ENCODE assay signal across 8 cellular contexts in the genomic region with DNA sequence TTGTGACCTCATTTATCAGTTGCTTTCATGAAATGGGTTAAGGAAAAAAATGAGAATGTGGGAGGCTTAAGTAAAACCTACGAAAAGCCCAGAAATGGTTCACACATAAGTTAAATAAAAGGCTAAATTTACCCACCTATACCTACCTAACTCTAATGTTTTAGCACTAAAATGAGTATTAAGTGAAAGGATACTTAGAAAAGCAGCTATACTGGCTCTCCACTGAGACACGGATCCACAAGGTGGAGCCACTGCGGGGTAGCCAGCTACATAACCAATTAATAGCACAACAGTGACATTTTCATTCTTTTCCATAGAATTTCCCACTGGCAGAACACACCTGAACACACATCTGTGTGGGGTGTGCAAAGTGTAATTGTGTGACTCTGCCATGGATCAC.
DNase-seq lines count a peak whose midpoint lies in the region; ATAC-seq and TF ChIP-seq lines count a peak whose summit lies in the region.

No MANE protein-coding gene starts in this region.

- no peak overlapping the region for H3K4me3 ChIP-seq in ACC112 (ENCODE audit: low read depth, low read length)

- no peak overlapping the region for H3K27ac ChIP-seq in ACC112 (ENCODE audit: low read depth, low read length)
- no peak overlapping the region for H3K27ac ChIP-seq in RWPE1

- POLR2A ChIA-PET in RWPE1 (lab: Yijun Ruan, JAX; ENCODE audit: low non-redundant PET): no interaction called here

- CTCF ChIA-PET in RWPE1 (lab: Yijun Ruan, JAX): interaction anchor here (0.5 to 1.5 kb wide), 5 partner anchors 45 to 274 kb away, joined by 3 to 6 read pairs (median 4); no protein-coding TSS in a partner anchor

- H3K27me3 ChIP-seq in ACC112 (ENCODE audit: insufficient read depth, low read length): no peaks in the 10 kb centered on the region

- H3K4me1 ChIP-seq in ACC112 (ENCODE audit: control insufficient read depth, insufficient read depth, low read length, unreplicated experiment): peaks cover 19% of the 10 kb centered on the region

- no peak for ATAC-seq in GM21390 (IDR thresholded peaks at IDR 0.05; ENCODE audit: unreplicated experiment)

- peak; percentile 56; the same call in 2 of the 3 replicates for TF ChIP-seq CTCF in GM12872 (IDR thresholded peaks at IDR 0.05; ENCODE audit: insufficient read depth, low read depth, low read length)
- TF ChIP-seq CTCF in RWPE1 (conservative IDR thresholded peaks at IDR 0.05; ENCODE audit: low read depth): 0 out of 2 replicates have a peak, but pooled peaks have one; percentile 10

- H3K36me3 ChIP-seq in ACC112 (ENCODE audit: insufficient read depth, low read length): no peaks in the 10 kb centered on the region

- DNase-seq in RWPE1 (ENCODE audit: low spot score): peak; percentile 26
- peak; percentile 78 for DNase-seq in dermis blood vessel endothelial cell
- DNase-seq in myocyte (ENCODE audit: low read depth): peak; percentile 24
- DNase-seq in cortex of kidney (lab: John Stamatoyannopoulos, UW): no peak
- DNase-seq in NCI-H1048 (lab: John Stamatoyannopoulos, UW): no peak

- no peaks in the 10 kb centered on the region for H3K79me2 ChIP-seq in ACC112 (ENCODE audit: control insufficient read depth, insufficient read depth, low read length, unreplicated experiment)

- H2AFZ ChIP-seq in ACC112 (ENCODE audit: low read length, unreplicated experiment): peak overlapping the region; percentile 41

Comparison
In these comparisons a context has a peak if more than half of its experiments do, and no peak if none do; other contexts are left out.
1. DNase-seq: peak in RWPE1 (single experiment), dermis blood vessel endothelial cell (single experiment) and myocyte (single experiment); none in cortex of kidney (single experiment) and NCI-H1048 (single experiment).